Comparison of ENCODE assay signal across 25 cellular contexts in genomic region chr6:144673807-144674206, GRCh38.
"Had no signal": no experiment of that assay in that cellular context is flagged by ENCODE, and none has a peak within 500 bp of the region (broad histone marks: within the 10 kb centered on the region; RNA-seq: fewer than 3 reads in every experiment).

No MANE protein-coding gene starts in this region.

- H3K27ac ChIP-seq: adrenal gland, colonic mucosa, Peyer's patch, RWPE1, SJSA1 had no signal

- ATAC-seq: activated T-cell treated with anti-CD3 and anti-CD28 coated beads, Interleukin-2, amount 50 U/mL, for 4 hours; SK-N-SH treated with all-trans-retinoic acid at 6 μM for 48 hours had no signal

- H3K27me3 ChIP-seq: adrenal gland, breast epithelium, colonic mucosa, Peyer's patch, SJSA1 had no signal

- H3K4me3 Mint-ChIP-seq: activated CD4-positive, alpha-beta memory T cell treated with anti-CD3 and anti-CD28 coated beads for 36 hours; activated CD4-positive, alpha-beta T cell treated with anti-CD3 and anti-CD28 coated beads, Interleukin-2, amount 10 ng/mL, durations not matched to agents 7 days and 5 days; activated naive CD8-positive, alpha-beta T cell treated with anti-CD3 and anti-CD28 coated beads, Interleukin-2, amount 10 ng/mL, durations not matched to agents 7 days and 5 days; activated T-cell treated with anti-CD3 and anti-CD28 coated beads, Interleukin-2, amount 50 U/mL, for 4 hours had no signal

- H3K4me3 ChIP-seq: adrenal gland, breast epithelium, colonic mucosa, Peyer's patch, SJSA1 had no signal

- H3K27me3 Mint-ChIP-seq: activated CD4-positive, alpha-beta memory T cell treated with anti-CD3 and anti-CD28 coated beads for 36 hours; activated CD4-positive, alpha-beta T cell treated with anti-CD3 and anti-CD28 coated beads, Interleukin-2, amount 10 ng/mL, durations not matched to agents 7 days and 5 days; activated naive CD8-positive, alpha-beta T cell treated with anti-CD3 and anti-CD28 coated beads, Interleukin-2, amount 10 ng/mL, durations not matched to agents 7 days and 5 days had no signal

- H3K27ac Mint-ChIP-seq: activated CD4-positive, alpha-beta memory T cell treated with anti-CD3 and anti-CD28 coated beads for 36 hours; activated naive CD8-positive, alpha-beta T cell treated with anti-CD3 and anti-CD28 coated beads, Interleukin-2, amount 10 ng/mL, durations not matched to agents 7 days and 5 days; activated T-helper 2 cell treated with anti-CD3 and anti-CD28 coated beads, Interferon-gamma antibody, Interleukin-2, Interleukin-4, amounts not matched to agents 10 μg/mL and 5 μg/mL and 100 μg/mL, durations not matched to agents 14 hours and 24 hours and 36 hours; T-helper 1 cell treated with Interleukin-12 subunit alpha and Interleukin-12 subunit beta and Interleukin-4 antibody, amounts not matched to agents 30 μg/mL and 1 μg/mL, for 36 hours had no signal

- H3K9me3 ChIP-seq: colonic mucosa, Peyer's patch had no signal

- H3K36me3 ChIP-seq: adrenal gland, breast epithelium, colonic mucosa, Peyer's patch had no signal

- H3K4me1 ChIP-seq: breast epithelium, Peyer's patch, SJSA1 had no signal

- DNase-seq: activated CD4-positive, alpha-beta memory T cell treated with anti-CD3 and anti-CD28 coated beads for 36 hours; activated CD4-positive, alpha-beta T cell treated with anti-CD3 and anti-CD28 coated beads, Interleukin-2, amount 10 ng/mL, durations not matched to agents 7 days and 5 days; activated CD4-positive, CD25-positive, alpha-beta regulatory T cell; activated CD8-positive, alpha-beta memory T cell treated with anti-CD3 and anti-CD28 coated beads for 24 hours; activated naive CD4-positive, alpha-beta T cell treated with anti-CD3 and anti-CD28 coated beads, Interleukin-2, amount 50 U/mL, for 16 hours; activated naive CD8-positive, alpha-beta T cell treated with anti-CD3 and anti-CD28 coated beads, Interleukin-2, amount 10 ng/mL, durations not matched to agents 7 days and 5 days; activated T-cell treated with anti-CD3 and anti-CD28 coated beads, Interleukin-2, amount 50 U/mL, for 4 hours; adrenal gland; aorta; caudate nucleus; colonic mucosa; KG1; NCI-H1092; NCI-H2029; NCI-H345; NCI-H510A; NCI-H526 treated with DMSO at 0.1 percent for 48 hours; Peyer's patch; SHP77 had no signal
